8 cellular contexts compared by ENCODE assay signal in the genomic region with DNA sequence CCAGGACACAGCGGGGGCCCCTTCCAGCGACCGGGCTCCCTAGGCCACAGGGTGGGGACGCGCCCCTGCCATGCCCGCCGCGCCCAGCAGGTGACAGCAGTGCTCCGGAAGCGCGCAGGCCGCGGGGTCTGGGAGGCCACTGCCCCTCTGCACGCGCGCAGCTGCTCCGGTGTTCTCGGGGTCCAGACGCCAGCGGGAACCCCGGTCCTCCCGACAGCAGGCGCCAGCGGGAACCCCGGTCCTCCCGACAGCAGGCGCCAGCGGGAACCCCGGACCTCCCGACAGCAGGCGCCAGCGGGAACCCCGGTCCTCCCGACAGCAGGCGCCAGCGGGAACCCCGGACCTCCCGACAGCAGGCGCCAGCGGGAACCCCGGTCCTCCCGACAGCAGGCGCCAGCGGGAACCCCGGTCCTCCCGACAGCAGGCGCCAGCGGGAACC. TPM values are rescaled to one million over a fixed set of nuclear protein-coding genes. Genes with fewer than 3 reads are reported as not detected.
A peak's percentile ranks its signal among the peaks of the same experiment; 100 is the strongest.
DNase-seq lines count a peak whose midpoint lies in the region; ATAC-seq and TF ChIP-seq lines count a peak whose summit lies in the region.
"Not testable (repeated sequence)": the region's sequence is repeated elsewhere in the genome, so short reads cannot be mapped to it uniquely, and the experiment has no call there.

No MANE protein-coding gene starts in this region.

- TF ChIP-seq CTCF in fibroblast of the aortic adventitia (IDR thresholded peaks at IDR 0.05; ENCODE audit: insufficient read depth, low read length): peak; percentile 77

- H3K4me3 ChIP-seq in fibroblast of the aortic adventitia (ENCODE audit: low read depth, low read length): peak overlapping the region; percentile 17

- peaks cover 8 to 16% (median 11%) of the 10 kb centered on the region in 3 donors for H3K4me1 Mint-ChIP-seq in naive B cell
- peaks cover 12% of the 10 kb centered on the region for H3K4me1 Mint-ChIP-seq in stimulated activated effector memory CD8-positive, alpha-beta T cell treated with anti-CD3 and anti-CD28 coated beads, Interleukin-12 subunit alpha, Interleukin-12 subunit beta, amount 100 ng/mL, for 72 hours

- peak overlapping the region in 2 of 8 donors; percentile 61 to 78 for H3K4me3 Mint-ChIP-seq in naive B cell
- peak overlapping the region; percentile 42 for H3K4me3 Mint-ChIP-seq in stimulated activated effector memory CD8-positive, alpha-beta T cell treated with anti-CD3 and anti-CD28 coated beads, Interleukin-12 subunit alpha, Interleukin-12 subunit beta, amount 100 ng/mL, for 72 hours

- H3K36me3 Mint-ChIP-seq in naive B cell: not testable (repeated sequence)
- H3K36me3 Mint-ChIP-seq in stimulated activated effector memory CD8-positive, alpha-beta T cell treated with anti-CD3 and anti-CD28 coated beads, Interleukin-12 subunit alpha, Interleukin-12 subunit beta, amount 100 ng/mL, for 72 hours: peaks cover 27% of the 10 kb centered on the region

- not testable (repeated sequence) for H3K27ac Mint-ChIP-seq in naive B cell; stimulated activated effector memory CD8-positive, alpha-beta T cell treated with anti-CD3 and anti-CD28 coated beads, Interleukin-12 subunit alpha, Interleukin-12 subunit beta, amount 100 ng/mL, for 72 hours

- H3K9me3 Mint-ChIP-seq in naive B cell; stimulated activated effector memory CD8-positive, alpha-beta T cell treated with anti-CD3 and anti-CD28 coated beads, Interleukin-12 subunit alpha, Interleukin-12 subunit beta, amount 100 ng/mL, for 72 hours: not testable (repeated sequence)

- in situ Hi-C loops in SK-MEL-5 (cut with HindIII; ENCODE audit: low pct_unique_long_range_greater_than_20kb, low sequenced_read_pairs): not testable (repeated sequence)

- not testable (repeated sequence) for H3K27me3 Mint-ChIP-seq in naive B cell

- peak; percentile 7 for DNase-seq in DMS53 treated with DMSO at 0.1 percent for 48 hours (lab: John Stamatoyannopoulos, UW; ENCODE audit: unreplicated experiment)
- peak; percentile 27 to 36 for DNase-seq in Kasumi-1 (lab: John Stamatoyannopoulos, UW)
- peak; percentile 56 for DNase-seq in SK-MEL-5 (ENCODE audit: low read depth, low spot score)
- peak; percentile 41 for DNase-seq in activated gamma-delta T cell (lab: John Stamatoyannopoulos, UW)
- DNase-seq in fibroblast of the aortic adventitia (ENCODE audit: low read depth): peak; percentile 44
- peak; percentile 67 for DNase-seq in naive B cell
- DNase-seq in stimulated activated effector memory CD8-positive, alpha-beta T cell treated with anti-CD3 and anti-CD28 coated beads, Interleukin-12 subunit alpha, Interleukin-12 subunit beta, amount 100 ng/mL, for 72 hours (ENCODE audit: low spot score in 2 of 2): peak; percentile 82 to 85

- peak; percentile 68 for ATAC-seq in GM21723 (IDR thresholded peaks at IDR 0.05; ENCODE audit: unreplicated experiment)
- peak; percentile 24 to 55 for ATAC-seq in naive B cell (ENCODE audit: low read depth in 2 of 2)
- ATAC-seq in stimulated activated effector memory CD8-positive, alpha-beta T cell treated with anti-CD3 and anti-CD28 coated beads, Interleukin-12 subunit alpha, Interleukin-12 subunit beta, amount 100 ng/mL, for 72 hours: peak; percentile 89

RNA-seq across cellular contexts. Expression of gene GET4, which starts 32.6 kb away (rescaled TPM):
- total RNA-seq in SK-MEL-5 (2014; rRNA removed; shearing (Covaris generic)): 43.2 and 45.8 TPM in 2 replicates
- polyA plus RNA-seq in SK-MEL-5 (2015; cell fraction: cytosol; rRNA removed): 64.7 and 74.1 TPM in 2 replicates
- 203 and 284 TPM in 2 replicates for polyA plus RNA-seq in SK-MEL-5 (2015; cell fraction: nucleus; rRNA removed)
- 13.5 and 14.2 TPM in 2 replicates for total RNA-seq in fibroblast of the aortic adventitia (ENCODE audit: low replicate concordance)
- 10 to 100 TPM in 5 of 6 donors, 1 to 10 TPM in 1; 7.6 to 25.7 (median 16.8) TPM for polyA plus RNA-seq in naive B cell (ENCODE audit: low read depth in 6 of 6)

RNA-seq across cellular contexts. Expression of gene ADAP1, which starts 45.5 kb away (rescaled TPM):
- total RNA-seq in SK-MEL-5 (2014; rRNA removed; shearing (Covaris generic)): 4.4 and 5.5 TPM in 2 replicates
- polyA plus RNA-seq in SK-MEL-5 (2015; cell fraction: cytosol; rRNA removed): 3.3 and 7.6 TPM in 2 replicates
- polyA plus RNA-seq in SK-MEL-5 (2015; cell fraction: nucleus; rRNA removed): 2.5 and 6.4 TPM in 2 replicates
- total RNA-seq in fibroblast of the aortic adventitia (ENCODE audit: low replicate concordance): 0.57 and 0.72 TPM in 2 replicates
- polyA plus RNA-seq in naive B cell (ENCODE audit: low read depth in 6 of 6): 1 to 10 TPM; 3.3 to 7.0 (median 4.3) TPM

Comparison
In these comparisons a context has a peak if more than half of its experiments do, and no peak if none do; other contexts are left out.
1. Peak in every context shown above with its lines: DNase-seq, ATAC-seq and H3K4me3 ChIP-seq.
2. DNase-seq: peak in every context shown above with its lines; median percentile 84 in stimulated activated effector memory CD8-positive, alpha-beta T cell treated with anti-CD3 and anti-CD28 coated beads, Interleukin-12 subunit alpha, Interleukin-12 subunit beta, amount 100 ng/mL, for 72 hours; 67 in naive B cell; 56 in SK-MEL-5; 44 in fibroblast of the aortic adventitia; 41 in activated gamma-delta T cell; 32 in Kasumi-1; 7 in DMS53 treated with DMSO at 0.1 percent for 48 hours.